In the genomic region with DNA sequence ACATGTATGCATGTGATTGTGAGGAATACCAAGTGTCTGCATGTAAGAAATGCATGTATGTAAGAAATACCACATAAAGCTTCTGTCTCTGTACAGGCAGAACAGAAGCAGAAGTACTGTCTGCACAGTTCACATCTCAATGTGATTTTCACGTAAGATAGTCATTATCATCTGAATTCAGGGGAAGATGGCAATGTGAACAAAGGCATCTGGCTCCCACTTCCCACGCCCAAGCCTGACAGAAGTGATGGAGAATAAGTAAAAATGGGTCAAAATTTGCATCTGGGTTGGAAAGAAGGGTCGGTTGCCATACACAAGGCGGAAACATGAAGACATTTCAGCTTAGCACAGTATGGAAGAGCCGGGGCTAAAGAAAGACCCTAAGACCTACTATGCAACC, we compare ENCODE assay signal across 23 cellular contexts.
"Had no signal": no experiment of that assay in that cellular context is flagged by ENCODE, and none has a peak within 500 bp of the region (broad histone marks: within the 10 kb centered on the region; RNA-seq: fewer than 3 reads in every experiment).

No MANE protein-coding gene starts in this region.

- H3K9me3 ChIP-seq: gastroesophageal sphincter, prostate gland, sigmoid colon, stomach, thoracic aorta, transverse colon had no signal

- H3K4me3 ChIP-seq: gastroesophageal sphincter, lung, prostate gland, sigmoid colon, skin epidermis, stomach, thoracic aorta, transverse colon had no signal

- ATAC-seq: esophagus mucosa, gastroesophageal sphincter, left cardiac atrium, left ventricle myocardium superior had no signal

- H3K27ac ChIP-seq: gastroesophageal sphincter, parathyroid adenoma, prostate gland, sigmoid colon, stomach, thoracic aorta, transverse colon had no signal

- DNase-seq: cortex of kidney; effector memory CD4-positive, alpha-beta T cell; glutamatergic neuron; kidney; left cardiac atrium; left ventricle myocardium superior; mesenchymal stem cell; midbrain; sigmoid colon; stimulated activated CD4-positive, alpha-beta T cell treated with anti-CD3 and anti-CD28 coated beads, Interleukin-2, amount 100 ng/mL, for 24 hours; stimulated activated CD4-positive, alpha-beta T cell treated with anti-CD3 and anti-CD28 coated beads, Interleukin-4, amount 100 ng/mL, for 4 hours; stimulated activated naive B cell treated with anti-CD40 and anti-IgM and Interleukin-4, amounts not matched to agents 10 μg/mL and 1 μg/mL and 100 μg/mL, for 72 hours; stomach; substantia nigra; transverse colon had no signal

- H3K4me1 ChIP-seq: gastroesophageal sphincter, parathyroid adenoma, prostate gland, sigmoid colon, stomach, transverse colon had no signal

- H3K9me3 Mint-ChIP-seq: nephron; stimulated activated naive B cell treated with anti-CD40 and anti-IgM and Interleukin-4, amounts not matched to agents 10 μg/mL and 1 μg/mL and 100 μg/mL, for 72 hours had no signal

- H3K4me3 Mint-ChIP-seq: nephron; stimulated activated naive B cell treated with anti-CD40 and anti-IgM and Interleukin-4, amounts not matched to agents 10 μg/mL and 1 μg/mL and 100 μg/mL, for 72 hours had no signal

- H3K4me1 Mint-ChIP-seq: nephron had no signal

- H3K27me3 Mint-ChIP-seq: stimulated activated naive B cell treated with anti-CD40 and anti-IgM and Interleukin-4, amounts not matched to agents 10 μg/mL and 1 μg/mL and 100 μg/mL, for 72 hours had no signal

- H3K27me3 ChIP-seq: gastroesophageal sphincter, sigmoid colon, stomach, transverse colon had no signal

- H3K27ac Mint-ChIP-seq: nephron; stimulated activated naive B cell treated with anti-CD40 and anti-IgM and Interleukin-4, amounts not matched to agents 10 μg/mL and 1 μg/mL and 100 μg/mL, for 72 hours had no signal

- H3K36me3 ChIP-seq: gastroesophageal sphincter, prostate gland, sigmoid colon, thoracic aorta, transverse colon had no signal
